1 cellular context compared by ENCODE assay signal in genomic region chr17:77410470-77410869, GRCh38.
TF ChIP-seq lines count a peak whose summit lies in the region.

No MANE protein-coding gene starts in this region.

TF ChIP-seq in GM23338, 12 proteins besides CTCF, POLR2A, EP300 and RAD21 (continued from another document):
- TF ChIP-seq ZNF462 (CRISPR knock-in tag; IDR thresholded peaks at IDR 0.05) (no peak), EZH2phosphoT487 (IDR thresholded peaks at IDR 0.05; ENCODE audit: unreplicated experiment) (no peak), REST (IDR thresholded peaks at IDR 0.05; ENCODE audit: unreplicated experiment) (no peak), POLR2AphosphoS5 (IDR thresholded peaks at IDR 0.05; ENCODE audit: low read depth) (no peak), ZNF114 (CRISPR knock-in tag; IDR thresholded peaks at IDR 0.05) (no peak), NANOG (IDR thresholded peaks at IDR 0.05; ENCODE audit: borderline replicate concordance) (no peak), STAT1 (IDR thresholded peaks at IDR 0.05; ENCODE audit: unreplicated experiment) (no peak)
